ENCODE assay signal across 1 cellular context in genomic region chr12:3084742-3085141, GRCh38.
TF ChIP-seq lines count a peak whose summit lies in the region.

No MANE protein-coding gene starts in this region.

TF ChIP-seq in H1, 55 proteins besides CTCF, POLR2A, EP300 and RAD21:
- TF ChIP-seq TAF1 (IDR thresholded peaks at IDR 0.05; ENCODE audit: low read depth, low read length) (peak; percentile 25; the same call in 1 of the 2 replicates), PHF8 (conservative IDR thresholded peaks at IDR 0.05; ENCODE audit: low read depth, low read length) (no peak), SP1 (IDR thresholded peaks at IDR 0.05; ENCODE audit: low read depth, low read length) (peak; percentile 71; the same call in 1 of the 2 replicates), EZH2 (IDR thresholded peaks at IDR 0.05; ENCODE audit: low read depth, low read length, severe bottlenecking) (peak; percentile 27), SP4 (IDR thresholded peaks at IDR 0.05; ENCODE audit: low read length) (peak; percentile 12; the same call in 1 of the 2 replicates), CBX5 (IDR thresholded peaks at IDR 0.05; ENCODE audit: low read depth, low read length) (no peak), SIRT6 (IDR thresholded peaks at IDR 0.05; ENCODE audit: low read length) (no peak), YY1 (IDR thresholded peaks at IDR 0.05; ENCODE audit: low read depth, low read length) (peak; percentile 79), TBP (IDR thresholded peaks at IDR 0.05; ENCODE audit: low read depth, low read length) (peak; percentile 87), MAX (IDR thresholded peaks at IDR 0.05) (peak; percentile 53; the same call in 1 of the 2 replicates), TCF12 (IDR thresholded peaks at IDR 0.05; ENCODE audit: low read depth, low read length) (0 out of 2 replicates have a peak, but pooled peaks have one; percentile 27), SIX5 (IDR thresholded peaks at IDR 0.05; ENCODE audit: low read depth, low read length) (0 out of 2 replicates have a peak, but pooled peaks have one; percentile 10), TEAD4 (IDR thresholded peaks at IDR 0.05; ENCODE audit: low read depth, low read length) (peak; percentile 54; the same call in 1 of the 2 replicates), JUN (IDR thresholded peaks at IDR 0.05; ENCODE audit: low read depth, low read length) (no peak)
